ENCODE assay signal across 8 cellular contexts in genomic region chr1:27300341-27301051, GRCh38. TPM values are rescaled to one million over a fixed set of nuclear protein-coding genes. Genes with fewer than 3 reads are reported as not detected.
DNase-seq lines count a peak whose midpoint lies in the region; ATAC-seq and TF ChIP-seq lines count a peak whose summit lies in the region.

No MANE protein-coding gene starts in this region.

- intact Hi-C loops in Caco-2 (cut with micrococcal nuclease; ENCODE audit: unreplicated experiment) (loop anchor here (1.0 to 10.0 kb wide), 3 partner anchors 54 to 306 kb away; no protein-coding TSS in a partner anchor), dorsolateral prefrontal cortex (cut with DNase I) (loop anchor here (1.0 to 2.0 kb wide), 4 partner anchors 20 to 362 kb away; no protein-coding TSS in a partner anchor)

- H3K4me1 Mint-ChIP-seq in Caco-2 (ENCODE audit: low read depth, unreplicated experiment): peaks cover 7% of the 10 kb centered on the region
- peaks cover 4% of the 10 kb centered on the region for H3K4me1 Mint-ChIP-seq in activated CD4-positive, alpha-beta memory T cell treated with anti-CD3 and anti-CD28 coated beads, Interleukin-2, amount 10 ng/mL, durations not matched to agents 7 days and 5 days

- peak; percentile 91 to 94 for TF ChIP-seq CTCF in Caco-2 (IDR thresholded peaks at IDR 0.05; ENCODE audit: insufficient read depth in 1 of 2, low read depth in 1 of 2, low read length in 1 of 2, severe bottlenecking in 1 of 2, unreplicated experiment in 1 of 2)
- peak; percentile 83 to 100 (median 99) for TF ChIP-seq CTCF in dorsolateral prefrontal cortex (IDR thresholded peaks at IDR 0.05 in 54 of 56, conservative IDR thresholded peaks at IDR 0.05 in 2 of 56; ENCODE audit: low read depth in 1 of 56, partially characterized antibody in 56 of 56)
- TF ChIP-seq CTCF in lung (IDR thresholded peaks at IDR 0.05; ENCODE audit: control extremely low read depth, extremely low read depth): peak; percentile 99

- H3K27ac Mint-ChIP-seq in Caco-2 (ENCODE audit: unreplicated experiment): no peak overlapping the region
- no peak overlapping the region for H3K27ac Mint-ChIP-seq in activated CD4-positive, alpha-beta memory T cell treated with anti-CD3 and anti-CD28 coated beads, Interleukin-2, amount 10 ng/mL, durations not matched to agents 7 days and 5 days

- WGBS in lung, 2 donors: 17 to 32% methylated on average over 5 of the region's 5 CpGs

- H3K4me3 ChIP-seq in Caco-2 (ENCODE audit: low read depth, low read length) (no peak overlapping the region), dorsolateral prefrontal cortex (no peak overlapping the region), lung (no peak overlapping the region)

- no peaks in the 10 kb centered on the region for H3K9me3 ChIP-seq in Caco-2
- no peaks in the 10 kb centered on the region for H3K9me3 ChIP-seq in lung (ENCODE audit: control insufficient read depth in 2 of 2, insufficient read depth in 1 of 2, low read length in 1 of 2)

- H3K4me3 Mint-ChIP-seq in Caco-2 (ENCODE audit: unreplicated experiment): no peak overlapping the region
- H3K4me3 Mint-ChIP-seq in activated CD4-positive, alpha-beta memory T cell treated with anti-CD3 and anti-CD28 coated beads, Interleukin-2, amount 10 ng/mL, durations not matched to agents 7 days and 5 days: no peak overlapping the region

- POLR2A ChIA-PET in Caco-2 (lab: Charles Lee): interaction anchor here (0.5 kb wide), 1 partner anchor 359 kb away, joined by 3 read pairs; no protein-coding TSS in a partner anchor
- POLR2A ChIA-PET in activated CD4-positive, alpha-beta memory T cell treated with anti-CD3 and anti-CD28 coated beads, Interleukin-2, amount 10 ng/mL, durations not matched to agents 7 days and 5 days (lab: Charles Lee): interaction anchor here (0.7 to 3.5 kb wide), 4 partner anchors 65 to 99 kb away, joined by 3 to 24 read pairs (median 4); no protein-coding TSS in a partner anchor

- no peaks in the 10 kb centered on the region for H3K36me3 Mint-ChIP-seq in Caco-2 (ENCODE audit: insufficient read depth, unreplicated experiment)
- peaks cover 15% of the 10 kb centered on the region for H3K36me3 Mint-ChIP-seq in activated CD4-positive, alpha-beta memory T cell treated with anti-CD3 and anti-CD28 coated beads, Interleukin-2, amount 10 ng/mL, durations not matched to agents 7 days and 5 days (ENCODE audit: low read depth)

- TF ChIP-seq POLR2A in GM18505 (IDR thresholded peaks at IDR 0.05; ENCODE audit: borderline replicate concordance, extremely low read depth, insufficient read depth, insufficient read length): no peak

- peak; percentile 56 to 74 for DNase-seq in Caco-2
- DNase-seq in NCI-H748 treated with DMSO at 0.1 percent for 48 hours (lab: John Stamatoyannopoulos, UW): peak; percentile 25
- DNase-seq in activated CD4-positive, alpha-beta memory T cell treated with anti-CD3 and anti-CD28 coated beads, Interleukin-2, amount 10 ng/mL, durations not matched to agents 7 days and 5 days: peak; percentile 78
- peak; percentile 71 to 91 (median 86) for DNase-seq in dorsolateral prefrontal cortex
- DNase-seq in lung (ENCODE audit: low spot score): peak; percentile 81
- DNase-seq in stimulated activated CD4-positive, alpha-beta T cell treated with anti-CD3 and anti-CD28 coated beads, Interleukin-4, amount 100 ng/mL, for 48 hours (ENCODE audit: low read depth in 2 of 2): peak; percentile 53 to 59

- H3K27ac ChIP-seq in dorsolateral prefrontal cortex (peak overlapping the region in 58 of 59 donors; percentile 27 to 97 (median 85)), lung (ENCODE audit: low read depth in 1 of 2, low read length in 1 of 2) (peak overlapping the region; percentile 50 to 70)

- H3K9me3 Mint-ChIP-seq in Caco-2 (ENCODE audit: unreplicated experiment): no peaks in the 10 kb centered on the region
- no peaks in the 10 kb centered on the region for H3K9me3 Mint-ChIP-seq in activated CD4-positive, alpha-beta memory T cell treated with anti-CD3 and anti-CD28 coated beads, Interleukin-2, amount 10 ng/mL, durations not matched to agents 7 days and 5 days

- no peaks in the 10 kb centered on the region for H3K27me3 Mint-ChIP-seq in Caco-2 (ENCODE audit: insufficient read depth, unreplicated experiment)
- H3K27me3 Mint-ChIP-seq in activated CD4-positive, alpha-beta memory T cell treated with anti-CD3 and anti-CD28 coated beads, Interleukin-2, amount 10 ng/mL, durations not matched to agents 7 days and 5 days: no peaks in the 10 kb centered on the region

- H3K27me3 ChIP-seq in Caco-2 (replicated peaks; ENCODE audit: control insufficient read depth, insufficient read depth, low read length) (no peaks in the 10 kb centered on the region), dorsolateral prefrontal cortex (no peaks in the 10 kb centered on the region), lung (ENCODE audit: control insufficient read depth, insufficient read depth) (no peaks in the 10 kb centered on the region)

- ATAC-seq in HG03432 (IDR thresholded peaks at IDR 0.05; ENCODE audit: unreplicated experiment) (peak; percentile 45), lung (ENCODE audit: insufficient read depth, low FRiP score) (peak; percentile 87), GM18505 (IDR thresholded peaks at IDR 0.05; ENCODE audit: unreplicated experiment) (no peak)

- CTCF ChIA-PET in Caco-2 (lab: Charles Lee): interaction anchor here (0.5 to 2.9 kb wide), 13 partner anchors 32 to 363 kb away, joined by 3 to 19 read pairs (median 5); partner anchors contain the start of gene MAP3K6
- CTCF ChIA-PET in activated CD4-positive, alpha-beta memory T cell treated with anti-CD3 and anti-CD28 coated beads, Interleukin-2, amount 10 ng/mL, durations not matched to agents 7 days and 5 days (lab: Charles Lee): interaction anchor here (0.6 to 9.2 kb wide), 28 partner anchors 9 to 372 kb away, joined by 3 to 133 read pairs (median 6); partner anchors contain the start of genes AHDC1, CD164L2, IFI6 and MAP3K6

- no TSS peak for BruUV-seq in Caco-2 (replicated peaks; lab: Mats Ljungman, UMichigan)

- H3K4me1 ChIP-seq in Caco-2 (peaks cover 11% of the 10 kb centered on the region), lung (ENCODE audit: control insufficient read depth in 2 of 2, insufficient read depth in 2 of 2, low read length in 2 of 2) (peaks cover 4% of the 10 kb centered on the region in 2 donors)

- H3K36me3 ChIP-seq in Caco-2 (ENCODE audit: control insufficient read depth, insufficient read depth, low read length): no peaks in the 10 kb centered on the region
- peaks cover 0 to 55% of the 10 kb centered on the region in 2 donors for H3K36me3 ChIP-seq in lung (ENCODE audit: control insufficient read depth in 2 of 2, insufficient read depth in 2 of 2, low read length in 2 of 2)

RNA-seq across cellular contexts. Expression of gene TMEM222, which starts 21.5 kb away (rescaled TPM):
- 26.7 and 32.3 TPM in 2 replicates for total RNA-seq in Caco-2 (2022)
- 10 to 100 TPM; 33.7 to 35.7 TPM for total RNA-seq in activated CD4-positive, alpha-beta memory T cell treated with anti-CD3 and anti-CD28 coated beads, Interleukin-2, amount 10 ng/mL, durations not matched to agents 7 days and 5 days
- 10 to 100 TPM; 37.6 to 69.9 (median 51.8) TPM for total RNA-seq in dorsolateral prefrontal cortex
- total RNA-seq in lung: 10 to 100 TPM; 25.2 to 46.8 TPM
- polyA plus RNA-seq in lung: 10 to 100 TPM; 50.1 to 51.5 TPM

RNA-seq across cellular contexts. Expression of gene SYTL1, which starts 41.3 kb away (rescaled TPM):
- 11.0 and 11.2 TPM in 2 replicates for total RNA-seq in Caco-2 (2022)
- total RNA-seq in activated CD4-positive, alpha-beta memory T cell treated with anti-CD3 and anti-CD28 coated beads, Interleukin-2, amount 10 ng/mL, durations not matched to agents 7 days and 5 days: 100 to 1,000 TPM; 124 to 136 TPM
- 1 to 10 TPM in 98 of 120 experiments, under 1 TPM in 22; 0.37 to 5.3 (median 2.2) TPM for total RNA-seq in dorsolateral prefrontal cortex
- total RNA-seq in lung: 10 to 100 TPM; 10.5 to 58.0 TPM
- 10 to 100 TPM; 27.7 to 41.6 TPM for polyA plus RNA-seq in lung

Comparison
In these comparisons a context has a peak if more than half of its experiments do, and no peak if none do; other contexts are left out.
1. DNase-seq: peak in every context shown above with its lines; median percentile 86 in dorsolateral prefrontal cortex; 81 in lung; 78 in activated CD4-positive, alpha-beta memory T cell treated with anti-CD3 and anti-CD28 coated beads, Interleukin-2, amount 10 ng/mL, durations not matched to agents 7 days and 5 days; 65 in Caco-2; 56 in stimulated activated CD4-positive, alpha-beta T cell treated with anti-CD3 and anti-CD28 coated beads, Interleukin-4, amount 100 ng/mL, for 48 hours; 25 in NCI-H748 treated with DMSO at 0.1 percent for 48 hours.